ENCODE assay signal across 11 cellular contexts in genomic region chr9:134592018-134592818, GRCh38. TPM values are rescaled to one million over a fixed set of nuclear protein-coding genes. Genes with fewer than 3 reads are reported as not detected.
A peak's percentile ranks its signal among the peaks of the same experiment; 100 is the strongest.
DNase-seq lines count a peak whose midpoint lies in the region; ATAC-seq and TF ChIP-seq lines count a peak whose summit lies in the region.
"Had no signal": no experiment of that assay in that cellular context is flagged by ENCODE, and none has a peak within 500 bp of the region (broad histone marks: within the 10 kb centered on the region; RNA-seq: fewer than 3 reads in every experiment).

No MANE protein-coding gene starts in this region.

- no peaks in the 10 kb centered on the region for H3K36me3 ChIP-seq in osteoblast (ENCODE audit: insufficient read depth, low read length)
- H3K36me3 ChIP-seq: stomach had no signal

- POLR2A ChIA-PET in RWPE1 (lab: Yijun Ruan, JAX; ENCODE audit: low non-redundant PET), result no interaction called here

- no peak for ATAC-seq in HG02610 (IDR thresholded peaks at IDR 0.05; ENCODE audit: unreplicated experiment)
- no peak for ATAC-seq in GM21515 (IDR thresholded peaks at IDR 0.05; ENCODE audit: unreplicated experiment)

- H3K4me1 ChIP-seq in osteoblast (ENCODE audit: insufficient read depth, low read length), result peaks cover 33% of the 10 kb centered on the region
- H3K4me1 ChIP-seq: stomach had no signal

- no peaks in the 10 kb centered on the region for H3K79me2 ChIP-seq in osteoblast (ENCODE audit: insufficient read depth, low read length)

- H3K4me3 ChIP-seq in osteoblast (ENCODE audit: insufficient read depth, low read length), result peak overlapping the region; percentile 61
- H3K4me3 ChIP-seq: stomach had no signal

- H3K9me3 ChIP-seq in osteoblast (ENCODE audit: low read depth, low read length), result no peaks in the 10 kb centered on the region
- H3K9me3 ChIP-seq: stomach had no signal

- peak overlapping the region; percentile 20 for H3K27ac ChIP-seq in RWPE1
- H3K27ac ChIP-seq in osteoblast (ENCODE audit: low read depth, low read length), result peak overlapping the region; percentile 98

- DNase-seq in AG09319 (ENCODE audit: extremely low read depth, low read depth) (peak; percentile 86), RWPE1 (ENCODE audit: low spot score) (peak; percentile 55), fibroblast of peridontal ligament (ENCODE audit: extremely low read depth) (peak; percentile 94), osteoblast (ENCODE audit: insufficient read length, low spot score, missing footprints) (peak; percentile 99), NCI-H1930 (lab: John Stamatoyannopoulos, UW) (no peak), NCI-H748 treated with DMSO at 0.1 percent for 48 hours (lab: John Stamatoyannopoulos, UW) (no peak)
- DNase-seq: activated gamma-delta T cell, NCI-H1436, stomach had no signal

- TF ChIP-seq CTCF in AG09319 (IDR thresholded peaks at IDR 0.05; ENCODE audit: low read depth, low read length), result no peak
- TF ChIP-seq CTCF in RWPE1 (conservative IDR thresholded peaks at IDR 0.05; ENCODE audit: low read depth), result no peak
- no peak for TF ChIP-seq CTCF in osteoblast (IDR thresholded peaks at IDR 0.05; ENCODE audit: extremely low read depth, low read depth, low read length)

- peak overlapping the region; percentile 80 for H3K4me2 ChIP-seq in osteoblast (ENCODE audit: insufficient read depth, low read length)

- H4K20me1 ChIP-seq in osteoblast (ENCODE audit: insufficient read depth, low read length), result no peaks in the 10 kb centered on the region

- no peaks in the 10 kb centered on the region for H3K27me3 ChIP-seq in osteoblast (ENCODE audit: insufficient read depth, low read length)

- CTCF ChIA-PET in RWPE1 (lab: Yijun Ruan, JAX), result no interaction called here

- peak overlapping the region; percentile 81 for H2AFZ ChIP-seq in osteoblast (ENCODE audit: low read length)

RNA-seq across cellular contexts. Expression of gene COL5A1, which starts 49.4 kb away (rescaled TPM):
- 571 and 801 TPM in 2 replicates for total RNA-seq in osteoblast

Comparison
In these comparisons a context has a peak if more than half of its experiments do, and no peak if none do; other contexts are left out.
1. DNase-seq: peak in AG09319 (single experiment), RWPE1 (single experiment), fibroblast of peridontal ligament (single experiment) and osteoblast (single experiment); none in NCI-H1930 (0 of 2) and NCI-H748 treated with DMSO at 0.1 percent for 48 hours (single experiment).